In genomic region chr16:12318661-12319463, GRCh38 we compare ENCODE assay signal across 18 cellular contexts.
DNase-seq lines count a peak whose midpoint lies in the region; ATAC-seq and TF ChIP-seq lines count a peak whose summit lies in the region.
"Had no signal": no experiment of that assay in that cellular context is flagged by ENCODE, and none has a peak within 500 bp of the region (broad histone marks: within the 10 kb centered on the region; RNA-seq: fewer than 3 reads in every experiment).

No MANE protein-coding gene starts in this region.

- H4K20me1 ChIP-seq in BLaER1 treated with 17β-estradiol and CSF1 and Interleukin-3, amounts not matched to agents 10 nM and 100 nM: peaks cover 0 to 73% (median 27%) of the 10 kb centered on the region in 11 experiments; a peak in 13 of 22 replicates

- peaks cover 0 to 97% (median 0%) of the 10 kb centered on the region in 11 experiments; a peak in 9 of 22 replicates for H3K27me3 ChIP-seq in BLaER1 treated with 17β-estradiol and CSF1 and Interleukin-3, amounts not matched to agents 10 nM and 100 nM
- H3K27me3 ChIP-seq: upper lobe of left lung had no signal

- peak overlapping the region in 9 of 11 experiments; percentile 49 to 95 (median 82); a peak in 18 of 22 replicates for H3K4me2 ChIP-seq in BLaER1 treated with 17β-estradiol and CSF1 and Interleukin-3, amounts not matched to agents 10 nM and 100 nM

- peaks cover 8% of the 10 kb centered on the region for H3K27me3 Mint-ChIP-seq in nephron progenitor cell (ENCODE audit: low read depth, poor library complexity)
- H3K27me3 Mint-ChIP-seq: stimulated activated naive CD8-positive, alpha-beta T cell treated with anti-CD3 and anti-CD28 coated beads, Interleukin-15, amount 100 ng/mL, for 72 hours had no signal

- H3K9me3 ChIP-seq in BLaER1 treated with 17β-estradiol and CSF1 and Interleukin-3, amounts not matched to agents 10 nM and 100 nM (replicated peaks in 1 of 11): peaks cover 23 to 35% (median 28%) of the 10 kb centered on the region in 11 experiments
- H3K9me3 ChIP-seq: upper lobe of left lung had no signal

- H3K9me3 Mint-ChIP-seq in nephron progenitor cell: no peaks in the 10 kb centered on the region

- DNase-seq in HS-5 (ENCODE audit: low read depth) (peak; percentile 45), epithelial cell of prostate (ENCODE audit: low read depth, low spot score) (no peak), nephron progenitor cell (no peak), HUDEP-2 (lab: John Stamatoyannopoulos, UW; ENCODE audit: unreplicated experiment in 76 of 76) (no peak), foreskin fibroblast (no peak)
- no peak for DNase-seq in effector CD8-positive, alpha-beta T cell (lab: John Stamatoyannopoulos, UW)
- DNase-seq: activated CD4-positive, alpha-beta T cell treated with anti-CD3 and anti-CD28 coated beads, Interleukin-2, amount 50 U/mL, for 4 hours; activated naive CD4-positive, alpha-beta T cell treated with Interleukin-2 at 50 U/mL for 16 hours; GDM1; NCI-H446 treated with DMSO at 0.1 percent for 48 hours; NK-92 treated with Interleukin-12 subunit alpha and Interleukin-12 subunit beta, amount 100 ng/mL, for 24 hours; nucleus accumbens; stimulated activated naive CD8-positive, alpha-beta T cell treated with anti-CD3 and anti-CD28 coated beads, Interleukin-15, amount 100 ng/mL, for 72 hours; upper lobe of left lung had no signal

- TF ChIP-seq CTCF in nephron progenitor cell (IDR thresholded peaks at IDR 0.05) (no peak), foreskin fibroblast (IDR thresholded peaks at IDR 0.05; ENCODE audit: low read depth, low read length) (no peak)

- 0 out of 22 replicates have a peak overlapping the region, but pooled peaks of 1 of the 11 experiments have one; percentile 39 for H3K9ac ChIP-seq in BLaER1 treated with 17β-estradiol and CSF1 and Interleukin-3, amounts not matched to agents 10 nM and 100 nM

- H3K27ac ChIP-seq in BLaER1 treated with 17β-estradiol and CSF1 and Interleukin-3, amounts not matched to agents 10 nM and 100 nM: no peak overlapping the region
- peak overlapping the region; percentile 47 for H3K27ac ChIP-seq in epithelial cell of prostate
- H3K27ac ChIP-seq: upper lobe of left lung had no signal

- 0 out of 20 replicates have a peak overlapping the region, but pooled peaks of 1 of the 10 experiments have one; percentile 37 for H3K4me3 ChIP-seq in BLaER1 treated with 17β-estradiol and CSF1 and Interleukin-3, amounts not matched to agents 10 nM and 100 nM
- no peak overlapping the region for H3K4me3 ChIP-seq in foreskin fibroblast (ENCODE audit: low read depth in 1 of 2, low read length in 2 of 2)
- H3K4me3 ChIP-seq: upper lobe of left lung had no signal

- no peaks in the 10 kb centered on the region for H3K36me3 Mint-ChIP-seq in nephron progenitor cell (ENCODE audit: low read depth)

- H3K4me3 Mint-ChIP-seq in nephron progenitor cell: no peak overlapping the region
- H3K4me3 Mint-ChIP-seq: stimulated activated naive CD8-positive, alpha-beta T cell treated with anti-CD3 and anti-CD28 coated beads, Interleukin-15, amount 100 ng/mL, for 72 hours had no signal

- peaks cover 62% of the 10 kb centered on the region for H3K4me1 Mint-ChIP-seq in nephron progenitor cell

- H3K27ac Mint-ChIP-seq in nephron progenitor cell: peak overlapping the region; percentile 77

- peaks cover 15 to 91% (median 64%) of the 10 kb centered on the region in 10 experiments for H3K4me1 ChIP-seq in BLaER1 treated with 17β-estradiol and CSF1 and Interleukin-3, amounts not matched to agents 10 nM and 100 nM
- H3K4me1 ChIP-seq: upper lobe of left lung had no signal

- H3K36me3 ChIP-seq in BLaER1 treated with 17β-estradiol and CSF1 and Interleukin-3, amounts not matched to agents 10 nM and 100 nM: peaks cover 0 to 10% (median 0%) of the 10 kb centered on the region in 11 experiments; a peak in 5 of 22 replicates
- H3K36me3 ChIP-seq: upper lobe of left lung had no signal

- no peak for ATAC-seq in HG02642 (IDR thresholded peaks at IDR 0.05; ENCODE audit: poor library complexity, unreplicated experiment)
- ATAC-seq: left lobe of liver; sciatic nerve; stimulated activated naive CD8-positive, alpha-beta T cell treated with anti-CD3 and anti-CD28 coated beads, Interleukin-15, amount 100 ng/mL, for 72 hours had no signal
